16 cellular contexts compared by ENCODE assay signal in genomic region chr4:153507679-153508073, GRCh38. TPM values are rescaled to one million over a fixed set of nuclear protein-coding genes. Genes with fewer than 3 reads are reported as not detected.
DNase-seq lines count a peak whose midpoint lies in the region; ATAC-seq, FAIRE-seq and TF ChIP-seq lines count a peak whose summit lies in the region.
"Had no signal": no experiment of that assay in that cellular context is flagged by ENCODE, and none has a peak within 500 bp of the region (broad histone marks: within the 10 kb centered on the region; RNA-seq: fewer than 3 reads in every experiment).

No MANE protein-coding gene starts in this region.

- no peak overlapping the region for H3K9ac ChIP-seq in keratinocyte (ENCODE audit: control insufficient read depth, extremely low read depth, insufficient read depth, low read length)

- H3K4me1 Mint-ChIP-seq in WTC11 (peaks cover 34% of the 10 kb centered on the region), type B pancreatic cell (ENCODE audit: unreplicated experiment) (peaks cover 19% of the 10 kb centered on the region)

- H3K4me2 ChIP-seq in keratinocyte (ENCODE audit: control insufficient read depth, extremely low read depth, insufficient read depth, low read depth, low read length) = peak overlapping the region; percentile 34

- peaks cover 12% of the 10 kb centered on the region for H3K4me1 ChIP-seq in keratinocyte (ENCODE audit: control insufficient read depth, extremely low read depth, insufficient read depth, low read length)
- peaks cover 0 to 97% (median 27%) of the 10 kb centered on the region in 4 donors for H3K4me1 ChIP-seq in tibial artery

- H3K36me3 ChIP-seq in keratinocyte (ENCODE audit: control insufficient read depth in 2 of 2, extremely low read depth in 1 of 2, insufficient read depth in 2 of 2, low read length in 2 of 2) = no peaks in the 10 kb centered on the region
- no peaks in the 10 kb centered on the region for H3K36me3 ChIP-seq in tibial artery
- H3K36me3 ChIP-seq: transverse colon had no signal

- H3K9me3 Mint-ChIP-seq in WTC11 (peaks cover 12% of the 10 kb centered on the region), type B pancreatic cell (peaks cover 9% of the 10 kb centered on the region)

- no peak for TF ChIP-seq CTCF in WTC11 (IDR thresholded peaks at IDR 0.05)
- TF ChIP-seq CTCF in keratinocyte (optimal IDR thresholded peaks at IDR 0.05 in 1 of 3, IDR thresholded peaks at IDR 0.05 in 1 of 3, conservative IDR thresholded peaks at IDR 0.05 in 1 of 3; ENCODE audit: extremely low read depth in 1 of 3, insufficient read depth in 2 of 3, low read length in 3 of 3) = peak in 1 of 3 experiments; percentile 8
- no peak for TF ChIP-seq CTCF in tibial artery (IDR thresholded peaks at IDR 0.05)
- TF ChIP-seq CTCF in type B pancreatic cell (conservative IDR thresholded peaks at IDR 0.05) = no peak

- CTCF ChIA-PET in WTC11 (lab: Charles Lee) = interaction anchor here (1.2 to 1.3 kb wide), 3 partner anchors 10 to 365 kb away, joined by 3 read pairs; no protein-coding TSS in a partner anchor
- CTCF ChIA-PET in HEK293T (lab: Yijun Ruan, JAX) = no interaction called here

- no peak overlapping the region for H3K4me3 ChIP-seq in keratinocyte (ENCODE audit: control insufficient read depth in 2 of 3, extremely low read depth in 1 of 3, insufficient read depth in 2 of 3, low read depth in 1 of 3, low read length in 3 of 3)
- H3K4me3 ChIP-seq in tibial artery = no peak overlapping the region
- H3K4me3 ChIP-seq: transverse colon had no signal

- H3K36me3 Mint-ChIP-seq in WTC11 (peaks cover 17% of the 10 kb centered on the region), type B pancreatic cell (peaks cover 14% of the 10 kb centered on the region)

- FAIRE-seq in keratinocyte (lab: Jason Lieb, UNC) = no peak
- FAIRE-seq: HTR-8/SVneo had no signal

- H3K9me3 ChIP-seq in keratinocyte (ENCODE audit: control insufficient read depth, low read depth, low read length) = peaks cover 2% of the 10 kb centered on the region
- no peaks in the 10 kb centered on the region for H3K9me3 ChIP-seq in tibial artery
- H3K9me3 ChIP-seq: transverse colon had no signal

- H3K27me3 ChIP-seq in keratinocyte (ENCODE audit: control insufficient read depth, extremely low read depth, insufficient read depth, low read length) (no peaks in the 10 kb centered on the region), tibial artery (no peaks in the 10 kb centered on the region)
- H3K27me3 ChIP-seq: transverse colon had no signal

- no peaks in the 10 kb centered on the region for H3K9me1 ChIP-seq in keratinocyte (ENCODE audit: control insufficient read depth, extremely low read depth, insufficient read depth, low read length)

- H3K27me3 Mint-ChIP-seq in WTC11 (ENCODE audit: low read depth) = no peaks in the 10 kb centered on the region
- no peaks in the 10 kb centered on the region for H3K27me3 Mint-ChIP-seq in type B pancreatic cell

- no peaks in the 10 kb centered on the region for H4K20me1 ChIP-seq in keratinocyte (ENCODE audit: control insufficient read depth, extremely low read depth, insufficient read depth, low read length)

- H3K27ac ChIP-seq in keratinocyte (ENCODE audit: control insufficient read depth, insufficient read depth, low read length) = no peak overlapping the region
- peak overlapping the region; percentile 64 to 85 for H3K27ac ChIP-seq in tibial artery
- H3K27ac ChIP-seq: RWPE1, transverse colon had no signal

- no peak overlapping the region for H3K4me3 Mint-ChIP-seq in WTC11
- no peak overlapping the region for H3K4me3 Mint-ChIP-seq in type B pancreatic cell

- ATAC-seq in left ventricle myocardium superior (peak; percentile 33), WTC11 (peak; percentile 60; the same call in 1 of the 2 replicates)

- intact Hi-C loops in left ventricle myocardium superior (cut with micrococcal nuclease) (no loop called here), cardiac septum (cut with DNase I) (no loop called here), tibial artery (cut with DNase I; ENCODE audit: low total_unique reads) (no loop called here)

- H3K27ac Mint-ChIP-seq in WTC11 (peak overlapping the region; percentile 39), type B pancreatic cell (no peak overlapping the region)

- POLR2A ChIA-PET in WTC11 (lab: Charles Lee) = no interaction called here
- POLR2A ChIA-PET in HEK293T (lab: Yijun Ruan, JAX) = interaction anchor here (1.8 kb wide), 1 partner anchor 41 kb away, joined by 4 read pairs; the partner anchor contains the start of gene TMEM131L

- H3K79me2 ChIP-seq in keratinocyte (ENCODE audit: control insufficient read depth, insufficient read depth, low read length) = no peaks in the 10 kb centered on the region

- DNase-seq in left ventricle myocardium superior (no peak), cardiac septum (ENCODE audit: low spot score) (no peak), WTC11 (ENCODE audit: low spot score) (no peak), keratinocyte (ENCODE audit: low read depth, low spot score) (no peak), tibial artery (no peak), type B pancreatic cell (ENCODE audit: extremely low spot score, unreplicated experiment) (no peak), HEK293T (ENCODE audit: extremely low spot score) (no peak), cerebellar nuclear complex (lab: John Stamatoyannopoulos, UW) (no peak)
- DNase-seq: activated T-cell treated with anti-CD3 and anti-CD28 coated beads, Interleukin-2, amount 50 U/mL, for 1 hour; DMS 273 treated with DMSO at 0.1 percent for 48 hours; NCI-H2029; NCI-H748 treated with DMSO at 0.1 percent for 48 hours; T-helper 1 cell; transverse colon had no signal

- dilution Hi-C loops in keratinocyte (cut with MboI; ENCODE audit: extremely low pct_ligation_motif_present, low sequenced_read_pairs) = no loop called here

- peak overlapping the region; percentile 48 for H2AFZ ChIP-seq in keratinocyte (ENCODE audit: control insufficient read depth, low read length)

TF ChIP-seq in WTC11, 78 proteins besides CTCF, POLR2A, EP300 and RAD21 (continues in another document):
- TF ChIP-seq ZNF263 (CRISPR knock-in tag; IDR thresholded peaks at IDR 0.05; ENCODE audit: low read depth) (no peak), CREB1 (CRISPR knock-in tag; IDR thresholded peaks at IDR 0.05) (no peak)
- TF ChIP-seq, protein P1, sequence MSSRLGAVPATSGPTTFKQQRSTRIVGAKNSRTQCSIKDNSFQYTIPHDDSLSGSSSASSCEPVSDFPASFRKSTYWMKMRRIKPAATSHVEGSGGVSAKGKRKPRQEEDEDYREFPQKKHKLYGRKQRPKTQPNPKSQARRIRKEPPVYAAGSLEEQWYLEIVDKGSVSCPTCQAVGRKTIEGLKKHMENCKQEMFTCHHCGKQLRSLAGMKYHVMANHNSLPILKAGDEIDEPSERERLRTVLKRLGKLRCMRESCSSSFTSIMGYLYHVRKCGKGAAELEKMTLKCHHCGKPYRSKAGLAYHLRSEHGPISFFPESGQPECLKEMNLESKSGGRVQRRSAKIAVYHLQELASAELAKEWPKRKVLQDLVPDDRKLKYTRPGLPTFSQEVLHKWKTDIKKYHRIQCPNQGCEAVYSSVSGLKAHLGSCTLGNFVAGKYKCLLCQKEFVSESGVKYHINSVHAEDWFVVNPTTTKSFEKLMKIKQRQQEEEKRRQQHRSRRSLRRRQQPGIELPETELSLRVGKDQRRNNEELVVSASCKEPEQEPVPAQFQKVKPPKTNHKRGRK (CRISPR knock-in tag; IDR thresholded peaks at IDR 0.05; ENCODE audit: borderline replicate concordance) = no peak

TF ChIP-seq in HEK293T, 16 proteins besides CTCF, POLR2A, EP300 and RAD21:
- TF ChIP-seq TARDBP (IDR thresholded peaks at IDR 0.05) (no peak), ELF4 (IDR thresholded peaks at IDR 0.05) (no peak), CTBP1 (IDR thresholded peaks at IDR 0.05; ENCODE audit: borderline replicate concordance) (no peak), FOXK2 (IDR thresholded peaks at IDR 0.05) (no peak), NFRKB (IDR thresholded peaks at IDR 0.05) (no peak), L3MBTL2 (conservative IDR thresholded peaks at IDR 0.05) (no peak), FOXM1 (IDR thresholded peaks at IDR 0.05; ENCODE audit: borderline replicate concordance) (no peak), SUZ12 (IDR thresholded peaks at IDR 0.05) (no peak), FOXA1 (IDR thresholded peaks at IDR 0.05) (no peak), BHLHE40 (IDR thresholded peaks at IDR 0.05; ENCODE audit: borderline replicate concordance) (no peak), ARNT (IDR thresholded peaks at IDR 0.05) (no peak), HDGF (IDR thresholded peaks at IDR 0.05; ENCODE audit: borderline replicate concordance) (no peak), LEF1 (IDR thresholded peaks at IDR 0.05; ENCODE audit: borderline replicate concordance) (no peak), SP1 (IDR thresholded peaks at IDR 0.05) (no peak)
TF ChIP-seq in HEK293T: peak in this region for 0.

RNA-seq across cellular contexts. Expression of gene TMEM131L, which starts 41.5 kb away (rescaled TPM):
- 16.8 TPM for total RNA-seq in left ventricle myocardium superior
- 21.2 TPM for total RNA-seq in cardiac septum
- total RNA-seq in WTC11 (2021) = 18.1 to 26.7 TPM (median 19.2 TPM) in 3 replicates
- 7.0 to 10.3 TPM (median 9.3 TPM) in 3 replicates for polyA plus RNA-seq in keratinocyte
- polyA plus RNA-seq in keratinocyte (2011; ENCODE audit: low read depth) = 7.6 TPM
- 3.1 and 5.0 TPM in 2 replicates for polyA plus RNA-seq in keratinocyte (2011; cell fraction: cytosol; rRNA removed)
- 29.1 and 29.5 TPM in 2 replicates for polyA plus RNA-seq in keratinocyte (2011; cell fraction: nucleus; rRNA removed)
- polyA plus RNA-seq in keratinocyte (2012; ENCODE audit: low replicate concordance) = 6.1 and 8.0 TPM in 2 replicates
- 11.5 to 33.8 TPM (median 21.1 TPM) in 3 replicates for polyA minus RNA-seq in keratinocyte
- polyA minus RNA-seq in keratinocyte (2011; cell fraction: cytosol; rRNA and poly(A)+ RNA removed) = 7.7 TPM
- 41.9 and 80.6 TPM in 2 replicates for polyA minus RNA-seq in keratinocyte (2011; cell fraction: nucleus; rRNA and poly(A)+ RNA removed)
- 5.4 and 21.3 TPM in 2 replicates for total RNA-seq in type B pancreatic cell (ENCODE audit: low replicate concordance)
